Comparison of ENCODE assay signal across 1 cellular context in the genomic region with DNA sequence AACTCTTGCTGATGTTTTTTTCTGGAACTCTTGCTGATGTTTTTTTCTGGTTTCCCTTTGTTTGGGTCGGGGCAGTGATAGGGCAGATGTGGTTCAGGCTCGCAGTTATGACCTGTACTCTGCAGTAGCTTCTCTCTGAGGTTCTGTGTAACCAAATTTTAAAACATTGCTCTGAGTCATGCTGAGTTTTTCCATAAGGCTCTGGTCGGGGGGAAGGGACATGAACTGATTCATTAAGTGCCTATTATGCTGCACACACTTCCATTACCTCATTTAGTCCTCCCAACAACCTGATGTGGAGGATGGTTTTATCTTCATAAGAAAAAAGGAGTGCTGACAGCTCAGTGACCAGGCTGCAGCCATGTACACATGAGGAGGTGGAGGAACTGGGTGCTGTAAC.
TF ChIP-seq lines count a peak whose summit lies in the region.

No MANE protein-coding gene starts in this region.

TF ChIP-seq in GM12878, 131 proteins besides CTCF, POLR2A, EP300 and RAD21 (continued from another document and continues in another):
- no peak for TF ChIP-seq NKRF (conservative IDR thresholded peaks at IDR 0.05)
- no peak for TF ChIP-seq BRCA1 (IDR thresholded peaks at IDR 0.05; ENCODE audit: low read depth, low read length)
- TF ChIP-seq SUPT20H (IDR thresholded peaks at IDR 0.05; ENCODE audit: borderline replicate concordance, control insufficient read depth, low read depth, low read length), result no peak
- TF ChIP-seq IRF4 (IDR thresholded peaks at IDR 0.05; ENCODE audit: low read depth, low read length), result no peak
- TF ChIP-seq, protein P1, sequence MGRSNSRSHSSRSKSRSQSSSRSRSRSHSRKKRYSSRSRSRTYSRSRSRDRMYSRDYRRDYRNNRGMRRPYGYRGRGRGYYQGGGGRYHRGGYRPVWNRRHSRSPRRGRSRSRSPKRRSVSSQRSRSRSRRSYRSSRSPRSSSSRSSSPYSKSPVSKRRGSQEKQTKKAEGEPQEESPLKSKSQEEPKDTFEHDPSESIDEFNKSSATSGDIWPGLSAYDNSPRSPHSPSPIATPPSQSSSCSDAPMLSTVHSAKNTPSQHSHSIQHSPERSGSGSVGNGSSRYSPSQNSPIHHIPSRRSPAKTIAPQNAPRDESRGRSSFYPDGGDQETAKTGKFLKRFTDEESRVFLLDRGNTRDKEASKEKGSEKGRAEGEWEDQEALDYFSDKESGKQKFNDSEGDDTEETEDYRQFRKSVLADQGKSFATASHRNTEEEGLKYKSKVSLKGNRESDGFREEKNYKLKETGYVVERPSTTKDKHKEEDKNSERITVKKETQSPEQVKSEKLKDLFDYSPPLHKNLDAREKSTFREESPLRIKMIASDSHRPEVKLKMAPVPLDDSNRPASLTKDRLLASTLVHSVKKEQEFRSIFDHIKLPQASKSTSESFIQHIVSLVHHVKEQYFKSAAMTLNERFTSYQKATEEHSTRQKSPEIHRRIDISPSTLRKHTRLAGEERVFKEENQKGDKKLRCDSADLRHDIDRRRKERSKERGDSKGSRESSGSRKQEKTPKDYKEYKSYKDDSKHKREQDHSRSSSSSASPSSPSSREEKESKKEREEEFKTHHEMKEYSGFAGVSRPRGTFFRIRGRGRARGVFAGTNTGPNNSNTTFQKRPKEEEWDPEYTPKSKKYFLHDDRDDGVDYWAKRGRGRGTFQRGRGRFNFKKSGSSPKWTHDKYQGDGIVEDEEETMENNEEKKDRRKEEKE (IDR thresholded peaks at IDR 0.05), result no peak
- TF ChIP-seq EED (IDR thresholded peaks at IDR 0.05; ENCODE audit: low read depth), result 0 out of 2 replicates have a peak, but pooled peaks have one; percentile 32
- no peak for TF ChIP-seq PAX5 (IDR thresholded peaks at IDR 0.05; ENCODE audit: borderline replicate concordance, low read depth, low read length)
- TF ChIP-seq, protein P2, sequence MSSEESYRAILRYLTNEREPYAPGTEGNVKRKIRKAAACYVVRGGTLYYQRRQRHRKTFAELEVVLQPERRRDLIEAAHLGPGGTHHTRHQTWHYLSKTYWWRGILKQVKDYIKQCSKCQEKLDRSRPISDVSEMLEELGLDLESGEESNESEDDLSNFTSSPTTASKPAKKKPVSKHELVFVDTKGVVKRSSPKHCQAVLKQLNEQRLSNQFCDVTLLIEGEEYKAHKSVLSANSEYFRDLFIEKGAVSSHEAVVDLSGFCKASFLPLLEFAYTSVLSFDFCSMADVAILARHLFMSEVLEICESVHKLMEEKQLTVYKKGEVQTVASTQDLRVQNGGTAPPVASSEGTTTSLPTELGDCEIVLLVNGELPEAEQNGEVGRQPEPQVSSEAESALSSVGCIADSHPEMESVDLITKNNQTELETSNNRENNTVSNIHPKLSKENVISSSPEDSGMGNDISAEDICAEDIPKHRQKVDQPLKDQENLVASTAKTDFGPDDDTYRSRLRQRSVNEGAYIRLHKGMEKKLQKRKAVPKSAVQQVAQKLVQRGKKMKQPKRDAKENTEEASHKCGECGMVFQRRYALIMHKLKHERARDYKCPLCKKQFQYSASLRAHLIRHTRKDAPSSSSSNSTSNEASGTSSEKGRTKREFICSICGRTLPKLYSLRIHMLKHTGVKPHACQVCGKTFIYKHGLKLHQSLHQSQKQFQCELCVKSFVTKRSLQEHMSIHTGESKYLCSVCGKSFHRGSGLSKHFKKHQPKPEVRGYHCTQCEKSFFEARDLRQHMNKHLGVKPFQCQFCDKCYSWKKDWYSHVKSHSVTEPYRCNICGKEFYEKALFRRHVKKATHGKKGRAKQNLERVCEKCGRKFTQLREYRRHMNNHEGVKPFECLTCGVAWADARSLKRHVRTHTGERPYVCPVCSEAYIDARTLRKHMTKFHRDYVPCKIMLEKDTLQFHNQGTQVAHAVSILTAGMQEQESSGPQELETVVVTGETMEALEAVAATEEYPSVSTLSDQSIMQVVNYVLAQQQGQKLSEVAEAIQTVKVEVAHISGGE (CRISPR knock-in tag; IDR thresholded peaks at IDR 0.05), result no peak
- TF ChIP-seq MYC (IDR thresholded peaks at IDR 0.05; ENCODE audit: insufficient read depth, insufficient read length, insufficient replicate concordance, low read length, severe bottlenecking), result no peak
- TF ChIP-seq FOXM1 (IDR thresholded peaks at IDR 0.05; ENCODE audit: low read depth, low read length), result peak; percentile 19; the same call in 1 of the 2 replicates
- TF ChIP-seq MEF2B (IDR thresholded peaks at IDR 0.05; ENCODE audit: partially characterized antibody, poor library complexity, severe bottlenecking), result no peak
- 0 out of 2 replicates have a peak, but pooled peaks have one; percentile 19 for TF ChIP-seq BCL11A (IDR thresholded peaks at IDR 0.05; ENCODE audit: low read depth, low read length)
- no peak for TF ChIP-seq POLR2AphosphoS5 (IDR thresholded peaks at IDR 0.05; ENCODE audit: low read length)
- TF ChIP-seq ZBTB40 (IDR thresholded peaks at IDR 0.05; ENCODE audit: borderline replicate concordance), result no peak
- TF ChIP-seq GABPA (IDR thresholded peaks at IDR 0.05; ENCODE audit: low read depth), result no peak
- no peak for TF ChIP-seq KLF5 (IDR thresholded peaks at IDR 0.05; ENCODE audit: partially characterized antibody)
- peak; percentile 31; the same call in 1 of the 2 replicates for TF ChIP-seq MTA2 (IDR thresholded peaks at IDR 0.05; ENCODE audit: low read depth)
- TF ChIP-seq ZNF592 (IDR thresholded peaks at IDR 0.05), result no peak
- TF ChIP-seq SIN3A (IDR thresholded peaks at IDR 0.05; ENCODE audit: low read depth, low read length), result no peak
- TF ChIP-seq NR2C1 (IDR thresholded peaks at IDR 0.05), result no peak
- TF ChIP-seq RELA (IDR thresholded peaks at IDR 0.05; ENCODE audit: borderline replicate concordance, partially characterized antibody), result no peak
- TF ChIP-seq HDAC2 (IDR thresholded peaks at IDR 0.05), result no peak
- TF ChIP-seq NFXL1 (IDR thresholded peaks at IDR 0.05; ENCODE audit: borderline replicate concordance), result no peak
- TF ChIP-seq KDM1A (IDR thresholded peaks at IDR 0.05; ENCODE audit: borderline replicate concordance), result no peak
- TF ChIP-seq EZH2 (IDR thresholded peaks at IDR 0.05; ENCODE audit: borderline replicate concordance, control insufficient read depth, low read depth, low read length), result no peak
- peak; percentile 63; the same call in 1 of the 2 replicates for TF ChIP-seq NFIC (IDR thresholded peaks at IDR 0.05; ENCODE audit: low read depth, low read length)
- TF ChIP-seq STAT3 (IDR thresholded peaks at IDR 0.05; ENCODE audit: low read depth, low read length), result no peak
- TF ChIP-seq TCF12 (IDR thresholded peaks at IDR 0.05; ENCODE audit: low read depth, low read length), result no peak
- TF ChIP-seq SMAD1 (IDR thresholded peaks at IDR 0.05; ENCODE audit: low read depth, partially characterized antibody), result no peak
- no peak for TF ChIP-seq CUX1 (IDR thresholded peaks at IDR 0.05; ENCODE audit: insufficient replicate concordance, low read depth, low read length)
- no peak for TF ChIP-seq RB1 (IDR thresholded peaks at IDR 0.05; ENCODE audit: borderline replicate concordance)
- TF ChIP-seq POU2F2 (IDR thresholded peaks at IDR 0.05; ENCODE audit: borderline replicate concordance, low read depth, low read length), result no peak; the same call in 2 of the 3 replicates
- 0 out of 4 replicates have a peak, but pooled peaks of 1 of the 2 experiments have one; percentile 28 for TF ChIP-seq IKZF2 (IDR thresholded peaks at IDR 0.05)
- no peak for TF ChIP-seq SMAD5 (IDR thresholded peaks at IDR 0.05; ENCODE audit: low read depth)
- no peak for TF ChIP-seq ZNF384 (IDR thresholded peaks at IDR 0.05; ENCODE audit: borderline replicate concordance, low read depth, low read length)
- TF ChIP-seq IKZF1 (conservative IDR thresholded peaks at IDR 0.05), result no peak
